Comparison of ENCODE assay signal across 20 cellular contexts in genomic region chr16:17311333-17312099, GRCh38.
DNase-seq lines count a peak whose midpoint lies in the region; ATAC-seq and TF ChIP-seq lines count a peak whose summit lies in the region.
"Had no signal": no experiment of that assay in that cellular context is flagged by ENCODE, and none has a peak within 500 bp of the region (broad histone marks: within the 10 kb centered on the region; RNA-seq: fewer than 3 reads in every experiment).

No MANE protein-coding gene starts in this region.

- TF ChIP-seq CTCF in type B pancreatic cell (conservative IDR thresholded peaks at IDR 0.05) = no peak

- peaks cover 37% of the 10 kb centered on the region for H3K36me3 Mint-ChIP-seq in activated naive CD8-positive, alpha-beta T cell treated with anti-CD3 and anti-CD28 coated beads, Interleukin-2, amount 10 ng/mL, durations not matched to agents 7 days and 5 days
- H3K36me3 Mint-ChIP-seq in activated naive CD8-positive, alpha-beta T cell treated with anti-CD3 and anti-CD28 coated beads, Interleukin-2, amount 50 U/mL, for 24 hours (ENCODE audit: low read depth) = peaks cover 3% of the 10 kb centered on the region
- H3K36me3 Mint-ChIP-seq in activated T-helper 2 cell treated with anti-CD3 and anti-CD28 coated beads, Interferon-gamma antibody, Interleukin-2, Interleukin-4, amounts not matched to agents 10 μg/mL and 5 μg/mL and 100 μg/mL, durations not matched to agents 14 hours and 24 hours and 36 hours (ENCODE audit: low read depth) = peaks cover 19% of the 10 kb centered on the region
- H3K36me3 Mint-ChIP-seq in type B pancreatic cell = no peaks in the 10 kb centered on the region

- POLR2A ChIA-PET in activated naive CD8-positive, alpha-beta T cell treated with anti-CD3 and anti-CD28 coated beads, Interleukin-2, amount 10 ng/mL, durations not matched to agents 7 days and 5 days (lab: Charles Lee) = no interaction called here

- peak overlapping the region; percentile 89 for H3K27ac ChIP-seq in muscle layer of colon (ENCODE audit: low read depth, low read length)
- H3K27ac ChIP-seq: upper lobe of left lung had no signal

- H3K36me3 ChIP-seq in muscle layer of colon (ENCODE audit: insufficient read depth, low read length) = no peaks in the 10 kb centered on the region
- H3K36me3 ChIP-seq: ascending aorta, heart left ventricle, upper lobe of left lung had no signal

- H3K27ac Mint-ChIP-seq in activated naive CD8-positive, alpha-beta T cell treated with anti-CD3 and anti-CD28 coated beads, Interleukin-2, amount 10 ng/mL, durations not matched to agents 7 days and 5 days = peak overlapping the region; percentile 44
- H3K27ac Mint-ChIP-seq in activated naive CD8-positive, alpha-beta T cell treated with anti-CD3 and anti-CD28 coated beads, Interleukin-2, amount 50 U/mL, for 24 hours = no peak overlapping the region
- peak overlapping the region; percentile 16 for H3K27ac Mint-ChIP-seq in activated T-helper 2 cell treated with anti-CD3 and anti-CD28 coated beads, Interferon-gamma antibody, Interleukin-2, Interleukin-4, amounts not matched to agents 10 μg/mL and 5 μg/mL and 100 μg/mL, durations not matched to agents 14 hours and 24 hours and 36 hours
- H3K27ac Mint-ChIP-seq in type B pancreatic cell = peak overlapping the region; percentile 45
- H3K27ac Mint-ChIP-seq: activated T-helper 1 cell treated with anti-CD3 and anti-CD28 coated beads, Interleukin-12 subunit alpha, Interleukin-12 subunit beta, Interleukin-2, Interleukin-4 antibody, amounts not matched to agents 30 ng/mL and 10 ng/mL and 1 ng/mL, durations not matched to agents 14 hours and 24 hours and 36 hours; dendritic cell treated with granulocyte-macrophage colony-stimulating factor and Interleukin-4, amounts not matched to agents 40 ng/mL and 50 ng/mL, for 4 days had no signal

- H3K27me3 Mint-ChIP-seq in activated naive CD8-positive, alpha-beta T cell treated with anti-CD3 and anti-CD28 coated beads, Interleukin-2, amount 10 ng/mL, durations not matched to agents 7 days and 5 days = no peaks in the 10 kb centered on the region
- H3K27me3 Mint-ChIP-seq in activated naive CD8-positive, alpha-beta T cell treated with anti-CD3 and anti-CD28 coated beads, Interleukin-2, amount 50 U/mL, for 24 hours = no peaks in the 10 kb centered on the region
- H3K27me3 Mint-ChIP-seq in activated T-helper 2 cell treated with anti-CD3 and anti-CD28 coated beads, Interferon-gamma antibody, Interleukin-2, Interleukin-4, amounts not matched to agents 10 μg/mL and 5 μg/mL and 100 μg/mL, durations not matched to agents 14 hours and 24 hours and 36 hours (ENCODE audit: low read depth) = no peaks in the 10 kb centered on the region
- H3K27me3 Mint-ChIP-seq in type B pancreatic cell = no peaks in the 10 kb centered on the region
- H3K27me3 Mint-ChIP-seq: dendritic cell treated with granulocyte-macrophage colony-stimulating factor and Interleukin-4, amounts not matched to agents 40 ng/mL and 50 ng/mL, for 4 days had no signal

- no peak overlapping the region for H3K4me3 Mint-ChIP-seq in activated naive CD8-positive, alpha-beta T cell treated with anti-CD3 and anti-CD28 coated beads, Interleukin-2, amount 10 ng/mL, durations not matched to agents 7 days and 5 days
- no peak overlapping the region for H3K4me3 Mint-ChIP-seq in activated naive CD8-positive, alpha-beta T cell treated with anti-CD3 and anti-CD28 coated beads, Interleukin-2, amount 50 U/mL, for 24 hours
- H3K4me3 Mint-ChIP-seq in activated T-helper 2 cell treated with anti-CD3 and anti-CD28 coated beads, Interferon-gamma antibody, Interleukin-2, Interleukin-4, amounts not matched to agents 10 μg/mL and 5 μg/mL and 100 μg/mL, durations not matched to agents 14 hours and 24 hours and 36 hours (ENCODE audit: low read depth) = no peak overlapping the region
- no peak overlapping the region for H3K4me3 Mint-ChIP-seq in type B pancreatic cell
- H3K4me3 Mint-ChIP-seq: activated T-helper 1 cell treated with anti-CD3 and anti-CD28 coated beads, Interleukin-12 subunit alpha, Interleukin-12 subunit beta, Interleukin-2, Interleukin-4 antibody, amounts not matched to agents 30 ng/mL and 10 ng/mL and 1 ng/mL, durations not matched to agents 14 hours and 24 hours and 36 hours; dendritic cell treated with granulocyte-macrophage colony-stimulating factor and Interleukin-4, amounts not matched to agents 40 ng/mL and 50 ng/mL, for 4 days had no signal

- no peaks in the 10 kb centered on the region for H3K27me3 ChIP-seq in muscle layer of colon (ENCODE audit: control insufficient read depth in 1 of 2, insufficient read depth in 2 of 2, low read length in 2 of 2)
- H3K27me3 ChIP-seq: ascending aorta, heart left ventricle, upper lobe of left lung had no signal

- H3K4me1 ChIP-seq in muscle layer of colon (ENCODE audit: insufficient read depth, low read length) = peaks cover 86% of the 10 kb centered on the region
- H3K4me1 ChIP-seq: Caco-2 had no signal

- intact Hi-C loops in activated T-helper 2 cell treated with anti-CD3 and anti-CD28 coated beads, Interferon-gamma antibody, Interleukin-2, Interleukin-4, amounts not matched to agents 10 μg/mL and 5 μg/mL and 100 μg/mL, durations not matched to agents 14 hours and 24 hours and 36 hours (cut with micrococcal nuclease) = no loop called here

- H3K4me3 ChIP-seq in muscle layer of colon (ENCODE audit: low read depth in 1 of 2, low read length in 2 of 2) = no peak overlapping the region
- H3K4me3 ChIP-seq: ascending aorta, heart left ventricle, upper lobe of left lung had no signal

- H3K9ac ChIP-seq in muscle layer of colon (ENCODE audit: low read length) = no peak overlapping the region

- peaks cover 43% of the 10 kb centered on the region for H3K4me1 Mint-ChIP-seq in activated naive CD8-positive, alpha-beta T cell treated with anti-CD3 and anti-CD28 coated beads, Interleukin-2, amount 10 ng/mL, durations not matched to agents 7 days and 5 days
- H3K4me1 Mint-ChIP-seq in activated naive CD8-positive, alpha-beta T cell treated with anti-CD3 and anti-CD28 coated beads, Interleukin-2, amount 50 U/mL, for 24 hours = peaks cover 41% of the 10 kb centered on the region
- peaks cover 24% of the 10 kb centered on the region for H3K4me1 Mint-ChIP-seq in activated T-helper 2 cell treated with anti-CD3 and anti-CD28 coated beads, Interferon-gamma antibody, Interleukin-2, Interleukin-4, amounts not matched to agents 10 μg/mL and 5 μg/mL and 100 μg/mL, durations not matched to agents 14 hours and 24 hours and 36 hours (ENCODE audit: low read depth)
- H3K4me1 Mint-ChIP-seq in type B pancreatic cell (ENCODE audit: unreplicated experiment) = peaks cover 30% of the 10 kb centered on the region

- ATAC-seq in activated naive CD8-positive, alpha-beta T cell treated with anti-CD3 and anti-CD28 coated beads, Interleukin-2, amount 10 ng/mL, durations not matched to agents 7 days and 5 days (ENCODE audit: low read depth) = no peak
- ATAC-seq in activated naive CD8-positive, alpha-beta T cell treated with anti-CD3 and anti-CD28 coated beads, Interleukin-2, amount 50 U/mL, for 24 hours = no peak
- ATAC-seq in HG02870 (IDR thresholded peaks at IDR 0.05; ENCODE audit: unreplicated experiment) = no peak
- ATAC-seq: heart left ventricle, PC-3 had no signal

- DNase-seq in activated naive CD8-positive, alpha-beta T cell treated with anti-CD3 and anti-CD28 coated beads, Interleukin-2, amount 10 ng/mL, durations not matched to agents 7 days and 5 days = no peak
- no peak for DNase-seq in activated naive CD8-positive, alpha-beta T cell treated with anti-CD3 and anti-CD28 coated beads, Interleukin-2, amount 50 U/mL, for 24 hours
- DNase-seq in activated T-helper 2 cell treated with anti-CD3 and anti-CD28 coated beads, Interferon-gamma antibody, Interleukin-2, Interleukin-4, amounts not matched to agents 10 μg/mL and 5 μg/mL and 100 μg/mL, durations not matched to agents 14 hours and 24 hours and 36 hours (ENCODE audit: low spot score) = no peak
- DNase-seq in type B pancreatic cell (ENCODE audit: extremely low spot score, unreplicated experiment) = no peak
- DNase-seq in NCI-H748 treated with DMSO at 0.1 percent for 48 hours (lab: John Stamatoyannopoulos, UW) = no peak
- DNase-seq in GM19238 (ENCODE audit: insufficient read length, low spot score) = no peak
- DNase-seq: Caco-2; H7; heart left ventricle; KG1; mesenchymal stem cell; NCI-H1092 treated with DMSO at 0.1 percent for 48 hours; PC-3; stimulated activated CD4-positive, alpha-beta T cell treated with anti-CD3 and anti-CD28 coated beads, Interleukin-4, amount 100 ng/mL, for 4 hours; upper lobe of left lung had no signal

- no peaks in the 10 kb centered on the region for H3K9me3 ChIP-seq in muscle layer of colon (ENCODE audit: low read length)
- H3K9me3 ChIP-seq: ascending aorta, Caco-2, heart left ventricle, upper lobe of left lung had no signal

- H3K9me3 Mint-ChIP-seq in activated naive CD8-positive, alpha-beta T cell treated with anti-CD3 and anti-CD28 coated beads, Interleukin-2, amount 10 ng/mL, durations not matched to agents 7 days and 5 days = no peaks in the 10 kb centered on the region
- no peaks in the 10 kb centered on the region for H3K9me3 Mint-ChIP-seq in activated naive CD8-positive, alpha-beta T cell treated with anti-CD3 and anti-CD28 coated beads, Interleukin-2, amount 50 U/mL, for 24 hours
- H3K9me3 Mint-ChIP-seq in activated T-helper 2 cell treated with anti-CD3 and anti-CD28 coated beads, Interferon-gamma antibody, Interleukin-2, Interleukin-4, amounts not matched to agents 10 μg/mL and 5 μg/mL and 100 μg/mL, durations not matched to agents 14 hours and 24 hours and 36 hours = no peaks in the 10 kb centered on the region
- H3K9me3 Mint-ChIP-seq in type B pancreatic cell = no peaks in the 10 kb centered on the region
- H3K9me3 Mint-ChIP-seq: activated T-helper 1 cell treated with anti-CD3 and anti-CD28 coated beads, Interleukin-12 subunit alpha, Interleukin-12 subunit beta, Interleukin-2, Interleukin-4 antibody, amounts not matched to agents 30 ng/mL and 10 ng/mL and 1 ng/mL, durations not matched to agents 14 hours and 24 hours and 36 hours; dendritic cell treated with granulocyte-macrophage colony-stimulating factor and Interleukin-4, amounts not matched to agents 40 ng/mL and 50 ng/mL, for 4 days had no signal
